1 cellular context compared by ENCODE assay signal in genomic region chr6:100968934-100969333, GRCh38.
A peak's percentile ranks its signal among the peaks of the same experiment; 100 is the strongest.
TF ChIP-seq lines count a peak whose summit lies in the region.

No MANE protein-coding gene starts in this region.

TF ChIP-seq in WTC11, 78 proteins besides CTCF, POLR2A, EP300 and RAD21 (continued from another document):
- TF ChIP-seq AR (CRISPR knock-in tag; IDR thresholded peaks at IDR 0.05): no peak
- TF ChIP-seq FOXK1 (CRISPR knock-in tag; IDR thresholded peaks at IDR 0.05): peak; percentile 64
